ENCODE assay signal across 8 cellular contexts in the genomic region with DNA sequence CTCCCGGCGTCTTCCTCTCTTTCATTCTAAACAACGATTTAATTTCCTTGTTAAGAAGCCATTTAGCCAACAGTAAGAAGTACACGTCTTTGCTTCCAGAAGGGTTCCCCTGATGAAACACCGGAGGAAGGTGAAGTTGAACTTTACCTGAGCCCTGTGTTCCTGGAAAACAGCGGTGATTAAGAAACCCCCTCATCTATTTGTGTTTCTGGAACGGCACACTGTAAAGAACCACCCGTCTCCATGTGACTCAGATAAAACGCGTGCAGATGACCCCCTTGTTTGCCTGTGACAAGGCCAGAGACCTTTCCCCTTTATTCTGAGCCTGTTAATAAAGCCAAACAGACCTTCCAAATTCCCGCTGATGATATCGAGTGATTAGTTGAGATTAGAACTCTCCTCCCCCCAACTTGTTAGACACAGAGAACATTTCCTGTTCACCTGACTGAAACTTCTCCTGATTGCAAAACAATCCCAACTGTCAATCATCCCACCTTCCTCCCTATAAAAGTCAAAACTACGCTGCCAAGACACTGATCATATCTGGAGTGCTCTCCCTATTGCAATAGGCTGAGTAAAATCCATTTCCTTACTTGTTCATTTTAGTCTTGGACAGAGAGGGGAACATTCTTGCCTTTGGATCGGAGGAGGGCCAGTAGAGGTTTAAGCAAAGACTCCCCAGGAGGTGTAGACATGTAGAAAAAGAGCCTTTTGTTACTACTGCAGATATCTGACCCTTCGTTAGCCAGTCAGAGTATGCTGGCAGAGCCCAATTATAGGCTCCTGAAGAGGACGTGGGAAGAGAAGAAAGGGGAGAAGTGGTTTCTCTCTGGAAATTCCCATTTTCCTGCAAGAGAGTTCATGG. TPM values are rescaled to one million over a fixed set of nuclear protein-coding genes. Genes with fewer than 3 reads are reported as not detected.
A peak's percentile ranks its signal among the peaks of the same experiment; 100 is the strongest.
DNase-seq lines count a peak whose midpoint lies in the region; ATAC-seq, FAIRE-seq and TF ChIP-seq lines count a peak whose summit lies in the region.

No MANE protein-coding gene starts in this region.

- H3K36me3 ChIP-seq in GM23248 (ENCODE audit: low read depth) = peaks cover 12% of the 10 kb centered on the region; the same call in 1 of the 2 replicates
- H3K36me3 ChIP-seq in body of pancreas (replicated peaks in 1 of 2; ENCODE audit: insufficient read depth in 1 of 2, low read depth in 2 of 2) = no peaks in the 10 kb centered on the region
- H3K36me3 ChIP-seq in thymus (ENCODE audit: control insufficient read depth, insufficient read depth) = peaks cover 4% of the 10 kb centered on the region

- H2AFZ ChIP-seq in GM23248 = peak overlapping the region; percentile 84

- H3K27me3 ChIP-seq in GM23248 (replicated peaks; ENCODE audit: insufficient read depth) (no peaks in the 10 kb centered on the region), body of pancreas (no peaks in the 10 kb centered on the region), thymus (ENCODE audit: control insufficient read depth, insufficient read depth) (no peaks in the 10 kb centered on the region)

- peak in 1 of 7 experiments; percentile 10 for TF ChIP-seq CTCF in body of pancreas (IDR thresholded peaks at IDR 0.05)

- no peak for DNase-seq in GM12891 (ENCODE audit: insufficient read length, low spot score)
- no peak for DNase-seq in GM23248
- peak; percentile 52 for DNase-seq in NCI-H1105 treated with DMSO at 0.1 percent for 48 hours (lab: John Stamatoyannopoulos, UW)
- peak in 1 of 4 donors; percentile 30 for DNase-seq in body of pancreas
- no peak for DNase-seq in left lobe of liver (ENCODE audit: low spot score)
- no peak for DNase-seq in NCI-H187 (lab: John Stamatoyannopoulos, UW)
- no peak for DNase-seq in stimulated activated CD4-positive, alpha-beta T cell treated with anti-CD3 and anti-CD28 coated beads, Interleukin-15, amount 100 ng/mL, for 24 hours

- in situ Hi-C loops in GM23248 (cut with MboI) = no loop called here

- peaks cover 29% of the 10 kb centered on the region; the same call in 1 of the 2 replicates for H3K4me1 ChIP-seq in GM23248 (ENCODE audit: insufficient read depth)
- peaks cover 20% of the 10 kb centered on the region for H3K4me1 ChIP-seq in body of pancreas
- peaks cover 12% of the 10 kb centered on the region for H3K4me1 ChIP-seq in thymus (ENCODE audit: control insufficient read depth, insufficient read depth, low read length)

- no peaks in the 10 kb centered on the region for H3K9me2 ChIP-seq in GM23248 (ENCODE audit: insufficient read depth)

- ATAC-seq in body of pancreas (peak; percentile 27), left lobe of liver (peak; percentile 28)

- TF ChIP-seq POLR2A in GM12891 (IDR thresholded peaks at IDR 0.05; ENCODE audit: low read depth, low read length) (no peak), body of pancreas (IDR thresholded peaks at IDR 0.05) (no peak)

- FAIRE-seq in GM12891 (lab: Jason Lieb, UNC) = peak; percentile 51

- 27% methylated on average over 16 of the region's 16 CpGs for WGBS in GM23248 (ENCODE audit: low coverage in 1 of 2, low lambda C conversion rate in 2 of 2, missing lambda C conversion rate in 2 of 2), 2 experiments
- WGBS in body of pancreas, 2 donors = 14% methylated on average over 16 of the region's 16 CpGs
- 18% methylated on average over 16 of the region's 16 CpGs for WGBS in thymus

- H3K27ac ChIP-seq in GM23248 (peak overlapping the region; percentile 93), body of pancreas (peak overlapping the region; percentile 79 to 93 (median 88)), thymus (ENCODE audit: low read depth) (peak overlapping the region; percentile 95)

- H3K4me2 ChIP-seq in GM23248 (ENCODE audit: unreplicated experiment) = peak overlapping the region; percentile 93

- H3K9me3 ChIP-seq in GM23248 (ENCODE audit: low read depth) = no peaks in the 10 kb centered on the region
- no peaks in the 10 kb centered on the region for H3K9me3 ChIP-seq in body of pancreas
- no peaks in the 10 kb centered on the region for H3K9me3 ChIP-seq in thymus (ENCODE audit: control insufficient read depth)

- H3K4me3 ChIP-seq in GM23248 = peak overlapping the region; percentile 84
- peak overlapping the region; percentile 60 to 87 for H3K4me3 ChIP-seq in body of pancreas
- H3K4me3 ChIP-seq in thymus (ENCODE audit: low read length) = peak overlapping the region; percentile 100

- peaks cover 41% of the 10 kb centered on the region for H3K79me2 ChIP-seq in GM23248 (ENCODE audit: insufficient read depth)

- H3F3A ChIP-seq in GM23248 (ENCODE audit: insufficient read depth) = no peaks in the 10 kb centered on the region

- peak overlapping the region; percentile 99 for H3K9ac ChIP-seq in GM23248

- intact Hi-C loops in body of pancreas (cut with DNase I) = no loop called here

- no peaks in the 10 kb centered on the region for H4K20me1 ChIP-seq in GM23248 (ENCODE audit: insufficient read depth)

TF ChIP-seq in GM12891, 5 proteins besides CTCF, POLR2A, EP300 and RAD21:
- no peak for TF ChIP-seq TAF1 (IDR thresholded peaks at IDR 0.05; ENCODE audit: low read depth, low read length)
- no peak for TF ChIP-seq SPI1 (IDR thresholded peaks at IDR 0.05; ENCODE audit: low read depth, low read length)
- TF ChIP-seq POU2F2 (IDR thresholded peaks at IDR 0.05; ENCODE audit: low read depth, low read length) = no peak
- TF ChIP-seq PAX5 (IDR thresholded peaks at IDR 0.05; ENCODE audit: insufficient read depth, low read length, severe bottlenecking) = no peak
- no peak for TF ChIP-seq POLR2AphosphoS5 (IDR thresholded peaks at IDR 0.05; ENCODE audit: low read depth, low read length)

RNA-seq across cellular contexts. Expression of a gene that starts 0.9 kb away (rescaled TPM):
- polyA plus RNA-seq in GM12891 (2012; ENCODE audit: low read depth, missing spikeins) = 34.0 TPM
- total RNA-seq in GM23248 (2014; rRNA removed; shearing (Covaris generic)) = 23.3 and 32.4 TPM in 2 replicates
- polyA plus RNA-seq in GM23248 (2016; fragmentation: Nextera tagmentation; extraction: Ambion mirVana) = 41.1 and 42.4 TPM in 2 replicates
- total RNA-seq in body of pancreas = 10 to 100 TPM; 25.9 to 26.7 TPM
- 19.1 TPM for total RNA-seq in left lobe of liver
- polyA plus RNA-seq in thymus = 33.5 TPM

RNA-seq across cellular contexts. Expression of a gene that starts 8.3 kb away (rescaled TPM):
- polyA plus RNA-seq in GM12891 (2012; ENCODE audit: low read depth, missing spikeins) = 5.1 TPM
- under 0.01 TPM in 1 of 2 replicates, not detected in the other for total RNA-seq in GM23248 (2014; rRNA removed; shearing (Covaris generic))
- polyA plus RNA-seq in GM23248 (2016; fragmentation: Nextera tagmentation; extraction: Ambion mirVana) = not detected in 2 replicates
- total RNA-seq in body of pancreas = 1 to 10 TPM in 1 of 2 donors, under 1 TPM in 1; 0.33 to 1.8 TPM
- total RNA-seq in left lobe of liver = 0.63 TPM
- 5.2 TPM for polyA plus RNA-seq in thymus
